19 cellular contexts compared by ENCODE assay signal in genomic region chr5:100595812-100596173, GRCh38.
DNase-seq lines count a peak whose midpoint lies in the region; ATAC-seq and TF ChIP-seq lines count a peak whose summit lies in the region.
"Had no signal": no experiment of that assay in that cellular context is flagged by ENCODE, and none has a peak within 500 bp of the region (broad histone marks: within the 10 kb centered on the region; RNA-seq: fewer than 3 reads in every experiment).

No MANE protein-coding gene starts in this region.

- TF ChIP-seq POLR2A in gastrocnemius medialis (IDR thresholded peaks at IDR 0.05) (no peak), vagina (IDR thresholded peaks at IDR 0.05) (no peak)

- H3K27ac ChIP-seq in DND-41 (ENCODE audit: low read length) (no peak overlapping the region), SJCRH30 (peak overlapping the region; percentile 69), fibroblast of lung (ENCODE audit: insufficient read depth, low read length) (no peak overlapping the region), gastrocnemius medialis (peak overlapping the region; percentile 61 to 80 (median 78)), vagina (no peak overlapping the region)
- H3K27ac ChIP-seq: adrenal gland, suprapubic skin had no signal

- H3K9me3 ChIP-seq in DND-41 (ENCODE audit: insufficient read depth, low read length, severe bottlenecking) (no peaks in the 10 kb centered on the region), SJCRH30 (replicated peaks) (no peaks in the 10 kb centered on the region), fibroblast of lung (ENCODE audit: control insufficient read depth, insufficient read depth, low read depth, low read length) (no peaks in the 10 kb centered on the region), gastrocnemius medialis (no peaks in the 10 kb centered on the region), vagina (no peaks in the 10 kb centered on the region)
- H3K9me3 ChIP-seq: adrenal gland, suprapubic skin had no signal

- H3K9ac ChIP-seq in DND-41 (ENCODE audit: low read depth, low read length) (no peak overlapping the region), fibroblast of lung (ENCODE audit: insufficient read depth, low read length) (no peak overlapping the region)

- no peak for TF ChIP-seq CTCF in DND-41 (IDR thresholded peaks at IDR 0.05; ENCODE audit: borderline replicate concordance, extremely low read depth, low read length, poor library complexity, severe bottlenecking)
- no peak for TF ChIP-seq CTCF in fibroblast of lung (conservative IDR thresholded peaks at IDR 0.05 in 1 of 2, IDR thresholded peaks at IDR 0.05 in 1 of 2; ENCODE audit: low read depth in 1 of 2, low read length in 2 of 2)
- no peak for TF ChIP-seq CTCF in gastrocnemius medialis (IDR thresholded peaks at IDR 0.05 in 4 of 5, conservative IDR thresholded peaks at IDR 0.05 in 1 of 5)
- TF ChIP-seq CTCF in vagina (IDR thresholded peaks at IDR 0.05): no peak

- H4K20me1 ChIP-seq in DND-41 (ENCODE audit: insufficient read depth, low read length) (no peaks in the 10 kb centered on the region), fibroblast of lung (ENCODE audit: control insufficient read depth, extremely low read depth, insufficient read depth, low read length) (no peaks in the 10 kb centered on the region)

- in situ Hi-C loops in gastrocnemius medialis (cut with MboI; ENCODE audit: low sequenced_read_pairs in 4 of 4): no loop called here

- H3K27me3 ChIP-seq in DND-41 (ENCODE audit: insufficient read depth, low read length, poor library complexity) (no peaks in the 10 kb centered on the region), SJCRH30 (no peaks in the 10 kb centered on the region), fibroblast of lung (ENCODE audit: control insufficient read depth, insufficient read depth, low read length) (no peaks in the 10 kb centered on the region), gastrocnemius medialis (no peaks in the 10 kb centered on the region), vagina (no peaks in the 10 kb centered on the region)
- H3K27me3 ChIP-seq: adrenal gland, suprapubic skin had no signal

- H3K4me2 ChIP-seq in DND-41 (ENCODE audit: insufficient read depth, low read length): no peak overlapping the region
- peak overlapping the region; percentile 5 for H3K4me2 ChIP-seq in fibroblast of lung (ENCODE audit: extremely low read depth, insufficient read depth, low read length)

- ATAC-seq in DND-41 (ENCODE audit: insufficient read depth, low read depth) (peak; percentile 52), gastrocnemius medialis (peak; percentile 78 to 87)
- ATAC-seq: naive thymus-derived CD8-positive, alpha-beta T cell had no signal

- no peak overlapping the region for H2AFZ ChIP-seq in DND-41 (ENCODE audit: low read depth, low read length)
- H2AFZ ChIP-seq in fibroblast of lung (ENCODE audit: low read length): no peak overlapping the region

- H3K4me1 ChIP-seq in DND-41 (ENCODE audit: insufficient read depth, low read length) (peaks cover 14% of the 10 kb centered on the region), SJCRH30 (peaks cover 11% of the 10 kb centered on the region), fibroblast of lung (ENCODE audit: control insufficient read depth, extremely low read depth, insufficient read depth, low read length) (no peaks in the 10 kb centered on the region), gastrocnemius medialis (peaks cover 12 to 51% of the 10 kb centered on the region in 2 donors), vagina (peaks cover 8% of the 10 kb centered on the region)
- H3K4me1 ChIP-seq: adrenal gland had no signal

- H3K36me3 ChIP-seq in DND-41 (ENCODE audit: insufficient read depth, low read length): no peaks in the 10 kb centered on the region
- H3K36me3 ChIP-seq in SJCRH30: no peaks in the 10 kb centered on the region
- H3K36me3 ChIP-seq in fibroblast of lung (ENCODE audit: control insufficient read depth, insufficient read depth, low read length): no peaks in the 10 kb centered on the region
- H3K36me3 ChIP-seq in gastrocnemius medialis: no peaks in the 10 kb centered on the region
- no peaks in the 10 kb centered on the region for H3K36me3 ChIP-seq in vagina
- H3K36me3 ChIP-seq: adrenal gland, suprapubic skin had no signal

- H3K4me3 ChIP-seq in DND-41 (ENCODE audit: low read depth in 1 of 2, low read length in 2 of 2) (no peak overlapping the region), SJCRH30 (peak overlapping the region; percentile 31), fibroblast of lung (replicated peaks in 1 of 4; ENCODE audit: control extremely low read depth in 1 of 4, insufficient read depth in 1 of 4, low read depth in 3 of 4, low read length in 4 of 4) (peak overlapping the region in 2 of 4 experiments; percentile 15 to 29), gastrocnemius medialis (peak overlapping the region in 3 of 4 donors; percentile 23 to 38 (median 38)), vagina (peak overlapping the region in 1 of 2 donors; percentile 2)
- H3K4me3 ChIP-seq: adrenal gland, suprapubic skin had no signal

- intact Hi-C loops in gastrocnemius medialis (cut with DNase I; ENCODE audit: low total_unique reads) (loop anchor here (2.0 kb wide), 1 partner anchor 61 kb away; the partner anchor contains the start of gene FAM174A), vagina (cut with DNase I) (no loop called here)

- H3K79me2 ChIP-seq in DND-41 (ENCODE audit: insufficient read depth, low read length) (no peaks in the 10 kb centered on the region), fibroblast of lung (ENCODE audit: control insufficient read depth, insufficient read depth, low read length) (no peaks in the 10 kb centered on the region)

- no peak for DNase-seq in DND-41
- no peak for DNase-seq in SJCRH30
- DNase-seq in fibroblast of lung (ENCODE audit: low read depth in 2 of 2): no peak
- DNase-seq in gastrocnemius medialis: no peak
- no peak for DNase-seq in hippocampal formation (lab: John Stamatoyannopoulos, UW)
- no peak for DNase-seq in NCI-H1105 treated with DMSO at 0.1 percent for 48 hours (lab: John Stamatoyannopoulos, UW)
- DNase-seq in SKM-1 treated with dmso at 0.1 percent for 144 hours (lab: John Stamatoyannopoulos, UW; ENCODE audit: unreplicated experiment): no peak
- no peak for DNase-seq in vagina (ENCODE audit: extremely low spot score in 2 of 2)
- DNase-seq: activated CD4-positive, alpha-beta T cell treated with anti-CD3 and anti-CD28 coated beads, Interleukin-2, amount 10 ng/mL, durations not matched to agents 7 days and 5 days; activated CD8-positive, alpha-beta memory T cell treated with anti-CD3 and anti-CD28 coated beads, Interleukin-2, amount 50 U/mL, for 4 hours; activated effector memory CD4-positive, alpha-beta T cell treated with Interleukin-2 at 50 U/mL for 16 hours; effector memory CD4-positive, alpha-beta T cell; kidney; naive thymus-derived CD8-positive, alpha-beta T cell; NCI-H1048; NCI-H2081; NK-92 treated with Interleukin-12 subunit alpha and Interleukin-12 subunit beta, amount 100 ng/mL, for 24 hours had no signal

Comparison
In these comparisons a context has a peak if more than half of its experiments do, and no peak if none do; other contexts are left out.
1. H3K27ac ChIP-seq: peak in SJCRH30 (single experiment) and gastrocnemius medialis (4 of 4); none in DND-41 (single experiment), fibroblast of lung (single experiment) and vagina (single experiment).
2. H3K4me3 ChIP-seq: peak in SJCRH30 (single experiment) and gastrocnemius medialis (3 of 4); none in DND-41 (0 of 2).